ENCODE assay signal across 31 cellular contexts in genomic region chr19:50898018-50898417, GRCh38. TPM values are rescaled to one million over a fixed set of nuclear protein-coding genes. Genes with fewer than 3 reads are reported as not detected.
A peak's percentile ranks its signal among the peaks of the same experiment; 100 is the strongest.
DNase-seq lines count a peak whose midpoint lies in the region; ATAC-seq, FAIRE-seq and TF ChIP-seq lines count a peak whose summit lies in the region.
"Had no signal": no experiment of that assay in that cellular context is flagged by ENCODE, and none has a peak within 500 bp of the region (broad histone marks: within the 10 kb centered on the region; RNA-seq: fewer than 3 reads in every experiment).

No MANE protein-coding gene starts in this region.

- H3K27me3 ChIP-seq in HepG2 (ENCODE audit: control insufficient read depth in 1 of 2, insufficient read depth in 2 of 2, low read length in 2 of 2) = no peaks in the 10 kb centered on the region; a peak in 1 of 5 replicates
- no peaks in the 10 kb centered on the region for H3K27me3 ChIP-seq in right lobe of liver
- H3K27me3 ChIP-seq in thyroid gland = no peaks in the 10 kb centered on the region
- H3K27me3 ChIP-seq: BLaER1 had no signal

- no peaks in the 10 kb centered on the region for H3K79me2 ChIP-seq in HepG2 (ENCODE audit: insufficient read depth, low read length)

- no TSS peak for BruUV-seq in HepG2 (replicated peaks; lab: Mats Ljungman, UMichigan)

- intact Hi-C loops in HepG2 (cut with micrococcal nuclease; ENCODE audit: unreplicated experiment) = no loop called here
- intact Hi-C loops in right lobe of liver (cut with DNase I) = no loop called here
- intact Hi-C loops in thyroid gland (cut with DNase I) = no loop called here

- no peak overlapping the region for H3K9ac ChIP-seq in HepG2 (ENCODE audit: insufficient read depth, low read depth, low read length)
- H3K9ac ChIP-seq: BLaER1 had no signal

- no peaks in the 10 kb centered on the region for H3K9me3 Mint-ChIP-seq in IgD-negative memory B cell
- H3K9me3 Mint-ChIP-seq in memory B cell = peaks cover 4% of the 10 kb centered on the region

- H3K9me3 ChIP-seq in HepG2 (ENCODE audit: low read length) (no peaks in the 10 kb centered on the region), right lobe of liver (no peaks in the 10 kb centered on the region), thyroid gland (no peaks in the 10 kb centered on the region)
- H3K9me3 ChIP-seq: BLaER1 had no signal

- H3K27ac Mint-ChIP-seq in IgD-negative memory B cell (peak overlapping the region; percentile 9 to 94 (median 41)), memory B cell (peak overlapping the region; percentile 97)
- H3K27ac Mint-ChIP-seq: CD4-positive, alpha-beta memory T cell; GM23338; H9; T-cell had no signal

- 5% methylated on average over 4 of the region's 4 CpGs for WGBS in HepG2 (ENCODE audit: low lambda C conversion rate)
- WGBS in right lobe of liver (ENCODE audit: insufficient coverage, low coverage, low lambda C conversion rate, missing lambda C conversion rate) = 48% methylated on average over 4 of the region's 4 CpGs
- WGBS in thyroid gland, 2 donors = 86 to 92% methylated on average over 4 of the region's 4 CpGs

- H3K27ac ChIP-seq in HepG2 (ENCODE audit: extremely low read length, insufficient read depth, low read length) (no peak overlapping the region), right lobe of liver (no peak overlapping the region), thyroid gland (peak overlapping the region in 2 of 3 donors; percentile 86 to 98)
- H3K27ac ChIP-seq: RWPE1 had no signal

- H3K4me3 ChIP-seq in HepG2 (replicated peaks in 1 of 3; ENCODE audit: insufficient read depth in 1 of 3, low read depth in 2 of 3, low read length in 3 of 3) (no peak overlapping the region), right lobe of liver (no peak overlapping the region), thyroid gland (replicated peaks in 1 of 3) (no peak overlapping the region)
- H3K4me3 ChIP-seq: BLaER1, GM23338 had no signal

- H3K27me3 Mint-ChIP-seq in IgD-negative memory B cell (peaks cover 4% of the 10 kb centered on the region), memory B cell (no peaks in the 10 kb centered on the region)

- CTCF ChIA-PET in HepG2 (lab: Yijun Ruan, JAX; ENCODE audit: low intra/inter-chr PET ratio, low total read pairs) = no interaction called here

- TF ChIP-seq RAD21 in HepG2 (CRISPR knock-in tag; IDR thresholded peaks at IDR 0.05) = no peak

- H3K4me3 Mint-ChIP-seq in IgD-negative memory B cell (peak overlapping the region in 1 of 4 donors; percentile 30), memory B cell (no peak overlapping the region)
- H3K4me3 Mint-ChIP-seq: CD4-positive, alpha-beta memory T cell; GM23338; H9; T-cell had no signal

- H3K4me1 ChIP-seq in HepG2 (ENCODE audit: insufficient read depth, low read length) = no peaks in the 10 kb centered on the region
- no peaks in the 10 kb centered on the region for H3K4me1 ChIP-seq in right lobe of liver
- H3K4me1 ChIP-seq in thyroid gland = peaks cover 9 to 14% of the 10 kb centered on the region in 2 donors

- in situ Hi-C loops in HepG2 (cut with HindIII; ENCODE audit: extremely low pct_ligation_motif_present, low pct_unique_long_range_greater_than_20kb) = no loop called here

- H3K4me2 ChIP-seq in HepG2 (ENCODE audit: low read depth, low read length) = no peak overlapping the region
- H3K4me2 ChIP-seq: GM23338 had no signal

- TF ChIP-seq EP300 in HepG2 (IDR thresholded peaks at IDR 0.05; ENCODE audit: low read depth in 2 of 2, low read length in 2 of 2) (no peak), HepG2 (CRISPR knock-in tag; IDR thresholded peaks at IDR 0.05; ENCODE audit: borderline replicate concordance) (no peak)

- DNase-seq in HepG2 (ENCODE audit: low spot score) (no peak), right lobe of liver (no peak), memory B cell (ENCODE audit: low spot score in 2 of 2) (no peak), thyroid gland (no peak), NCI-H524 treated with DMSO at 0.1 percent for 48 hours (lab: John Stamatoyannopoulos, UW) (no peak), hepatic stellate cell (ENCODE audit: low spot score) (no peak)
- DNase-seq: 8988T; CD4-positive, alpha-beta memory T cell; COR-L47; H9; KBM-7; MV-4-11; NCI-H1105; NCI-H1436 treated with DMSO at 0.1 percent for 48 hours; NCI-H1930; NCI-H2107; NCI-H524; SHP77; T-cell had no signal

- H2AFZ ChIP-seq in HepG2 (ENCODE audit: low read length) = no peak overlapping the region
- H2AFZ ChIP-seq: GM23338 had no signal

- no peak for FAIRE-seq in HepG2 (lab: Jason Lieb, UNC)
- FAIRE-seq: G401.6 had no signal

- H3K4me1 Mint-ChIP-seq in IgD-negative memory B cell (peaks cover 10 to 20% (median 20%) of the 10 kb centered on the region in 3 donors), memory B cell (peaks cover 25% of the 10 kb centered on the region)
- H3K4me1 Mint-ChIP-seq: CD4-positive, alpha-beta memory T cell; GM23338; H9; T-cell had no signal

- ATAC-seq in HepG2 (no peak), right lobe of liver (no peak), memory B cell (ENCODE audit: low read depth) (no peak), HG02938 (IDR thresholded peaks at IDR 0.05; ENCODE audit: unreplicated experiment) (no peak)
- ATAC-seq: GM23338, Panc1, T-cell had no signal

- H3K36me3 Mint-ChIP-seq in IgD-negative memory B cell = peaks cover 3% of the 10 kb centered on the region
- peaks cover 3% of the 10 kb centered on the region for H3K36me3 Mint-ChIP-seq in memory B cell
- H3K36me3 Mint-ChIP-seq: CD4-positive, alpha-beta memory T cell; T-cell had no signal

- POLR2A ChIA-PET in HepG2 (lab: Yijun Ruan, JAX) = no interaction called here

- H3K36me3 ChIP-seq in HepG2 (replicated peaks in 1 of 2; ENCODE audit: control insufficient read depth in 1 of 2, insufficient read depth in 2 of 2, low read length in 2 of 2) = no peaks in the 10 kb centered on the region
- H3K36me3 ChIP-seq in right lobe of liver = no peaks in the 10 kb centered on the region
- H3K36me3 ChIP-seq in thyroid gland = no peaks in the 10 kb centered on the region
- H3K36me3 ChIP-seq: BLaER1 had no signal

- TF ChIP-seq POLR2A in HepG2 (IDR thresholded peaks at IDR 0.05; ENCODE audit: insufficient read depth in 1 of 2, low read depth in 2 of 2, low read length in 2 of 2) (no peak), right lobe of liver (IDR thresholded peaks at IDR 0.05) (no peak), thyroid gland (IDR thresholded peaks at IDR 0.05) (no peak)

- no peak for TF ChIP-seq CTCF in HepG2 (CRISPR knock-in tag; IDR thresholded peaks at IDR 0.05)
- TF ChIP-seq CTCF in right lobe of liver (IDR thresholded peaks at IDR 0.05) = no peak
- no peak for TF ChIP-seq CTCF in thyroid gland (IDR thresholded peaks at IDR 0.05)

- H4K20me1 ChIP-seq in HepG2 (ENCODE audit: insufficient read depth, low read length) = no peaks in the 10 kb centered on the region
- H4K20me1 ChIP-seq: BLaER1 had no signal

RNA-seq across cellular contexts. Expression of gene KLK4, which starts 13.2 kb away (rescaled TPM):
- not detected in 2 replicates for total RNA-seq in HepG2 (2016; rRNA removed; fragmentation: Illumina TruSeq; extraction: Trizol)
- total RNA-seq in HepG2 (2016; cell fraction: cytosol; rRNA removed; fragmentation: Illumina TruSeq; extraction: Trizol; ENCODE audit: low read depth) = not detected in 2 replicates
- not detected in 2 replicates for total RNA-seq in HepG2 (2016; cell fraction: insoluble cytoplasmic fraction; rRNA removed; fragmentation: Illumina TruSeq; extraction: Trizol)
- total RNA-seq in HepG2 (2016; cell fraction: membrane; rRNA removed; fragmentation: Illumina TruSeq; extraction: Trizol) = not detected in 2 replicates
- not detected in 2 replicates for total RNA-seq in HepG2 (2016; cell fraction: nucleus; rRNA removed; fragmentation: Illumina TruSeq; extraction: Trizol)
- polyA plus RNA-seq in HepG2 (2011; rRNA removed) = not detected in 2 replicates
- not detected in 2 replicates for polyA plus RNA-seq in HepG2 (2011; cell fraction: cytosol; rRNA removed)
- not detected in 2 replicates for polyA plus RNA-seq in HepG2 (2011; cell fraction: nucleus; rRNA removed)
- not detected in 2 replicates for polyA plus RNA-seq in HepG2 (2012)
- polyA plus RNA-seq in HepG2 (2016; cell fraction: cytosol; fragmentation: Illumina TruSeq; extraction: Trizol; ENCODE audit: low read depth) = not detected in 2 replicates
- polyA plus RNA-seq in HepG2 (2016; cell fraction: insoluble cytoplasmic fraction; fragmentation: Illumina TruSeq; extraction: Trizol; ENCODE audit: low read depth) = not detected in 2 replicates
- polyA plus RNA-seq in HepG2 (2016; cell fraction: membrane; fragmentation: Illumina TruSeq; extraction: Trizol; ENCODE audit: low read depth) = not detected in 2 replicates
- polyA plus RNA-seq in HepG2 (2016; cell fraction: nucleus; fragmentation: Illumina TruSeq; extraction: Trizol; ENCODE audit: insufficient read depth, low read depth) = not detected in 2 replicates
- polyA minus RNA-seq in HepG2 (2011; rRNA and poly(A)+ RNA removed; ENCODE audit: low replicate concordance) = not detected in 2 replicates
- polyA minus RNA-seq in HepG2 (2011; cell fraction: cytosol; rRNA and poly(A)+ RNA removed) = not detected in 2 replicates
- polyA minus RNA-seq in HepG2 (2011; cell fraction: nucleus; rRNA and poly(A)+ RNA removed) = not detected in 2 replicates
- total RNA-seq in right lobe of liver = not detected
- not detected for polyA plus RNA-seq in IgD-negative memory B cell
- 1 to 10 TPM in 3 of 4 donors, not detected in 1; 1.1 to 3.1 (median 1.9) TPM for total RNA-seq in thyroid gland
- total RNA-seq: CD4-positive, alpha-beta memory T cell; LHCN-M2; MCF 10A; OCI-LY7; SK-MEL-5; T-cell had no signal
- polyA plus RNA-seq: CD4-positive, alpha-beta memory T cell had no signal

RNA-seq across cellular contexts. Expression of gene KLK2, which starts 24.8 kb away (rescaled TPM):
- total RNA-seq in HepG2 (2016; rRNA removed; fragmentation: Illumina TruSeq; extraction: Trizol) (not detected in 2 replicates), right lobe of liver (not detected), thyroid gland (10 to 100 TPM in 1 of 4 donors, 1 to 10 TPM in 3; 2.8 to 11.0 (median 5.0) TPM)
- total RNA-seq in HepG2 (2016; cell fraction: cytosol; rRNA removed; fragmentation: Illumina TruSeq; extraction: Trizol; ENCODE audit: low read depth) = not detected in 2 replicates
- total RNA-seq in HepG2 (2016; cell fraction: insoluble cytoplasmic fraction; rRNA removed; fragmentation: Illumina TruSeq; extraction: Trizol) = not detected in 2 replicates
- total RNA-seq in HepG2 (2016; cell fraction: membrane; rRNA removed; fragmentation: Illumina TruSeq; extraction: Trizol) = not detected in 2 replicates
- total RNA-seq in HepG2 (2016; cell fraction: nucleus; rRNA removed; fragmentation: Illumina TruSeq; extraction: Trizol) = not detected in 2 replicates
- polyA plus RNA-seq in HepG2 (2011; rRNA removed) (0.11 TPM in 1 of 2 replicates, not detected in the other), IgD-negative memory B cell (not detected)
- polyA plus RNA-seq in HepG2 (2011; cell fraction: cytosol; rRNA removed) = not detected in 2 replicates
- 0.31 and 0.35 TPM in 2 replicates for polyA plus RNA-seq in HepG2 (2011; cell fraction: nucleus; rRNA removed)
- not detected in 2 replicates for polyA plus RNA-seq in HepG2 (2012)
- not detected in 2 replicates for polyA plus RNA-seq in HepG2 (2016; cell fraction: cytosol; fragmentation: Illumina TruSeq; extraction: Trizol; ENCODE audit: low read depth)
- not detected in 2 replicates for polyA plus RNA-seq in HepG2 (2016; cell fraction: insoluble cytoplasmic fraction; fragmentation: Illumina TruSeq; extraction: Trizol; ENCODE audit: low read depth)
- not detected in 2 replicates for polyA plus RNA-seq in HepG2 (2016; cell fraction: membrane; fragmentation: Illumina TruSeq; extraction: Trizol; ENCODE audit: low read depth)
- polyA plus RNA-seq in HepG2 (2016; cell fraction: nucleus; fragmentation: Illumina TruSeq; extraction: Trizol; ENCODE audit: insufficient read depth, low read depth) = not detected in 2 replicates
- not detected in 2 replicates for polyA minus RNA-seq in HepG2 (2011; rRNA and poly(A)+ RNA removed; ENCODE audit: low replicate concordance)
- not detected in 2 replicates for polyA minus RNA-seq in HepG2 (2011; cell fraction: cytosol; rRNA and poly(A)+ RNA removed)
- 0.37 and 0.64 TPM in 2 replicates for polyA minus RNA-seq in HepG2 (2011; cell fraction: nucleus; rRNA and poly(A)+ RNA removed)
- total RNA-seq: CD4-positive, alpha-beta memory T cell; H9; HT-29; LHCN-M2; MCF 10A; OCI-LY7; T-cell had no signal
- polyA plus RNA-seq: CD4-positive, alpha-beta memory T cell had no signal

RNA-seq across cellular contexts. Expression of gene KLK3, which starts 43.3 kb away (rescaled TPM):
- total RNA-seq in HepG2 (2016; rRNA removed; fragmentation: Illumina TruSeq; extraction: Trizol) = not detected in 2 replicates
- total RNA-seq in HepG2 (2016; cell fraction: cytosol; rRNA removed; fragmentation: Illumina TruSeq; extraction: Trizol; ENCODE audit: low read depth) = not detected in 2 replicates
- total RNA-seq in HepG2 (2016; cell fraction: insoluble cytoplasmic fraction; rRNA removed; fragmentation: Illumina TruSeq; extraction: Trizol) = not detected in 2 replicates
- total RNA-seq in HepG2 (2016; cell fraction: membrane; rRNA removed; fragmentation: Illumina TruSeq; extraction: Trizol) = not detected in 2 replicates
- not detected in 2 replicates for total RNA-seq in HepG2 (2016; cell fraction: nucleus; rRNA removed; fragmentation: Illumina TruSeq; extraction: Trizol)
- polyA plus RNA-seq in HepG2 (2011; rRNA removed) = not detected in 2 replicates
- not detected in 2 replicates for polyA plus RNA-seq in HepG2 (2011; cell fraction: cytosol; rRNA removed)
- not detected in 2 replicates for polyA plus RNA-seq in HepG2 (2011; cell fraction: nucleus; rRNA removed)
- not detected in 2 replicates for polyA plus RNA-seq in HepG2 (2012)
- polyA plus RNA-seq in HepG2 (2016; cell fraction: cytosol; fragmentation: Illumina TruSeq; extraction: Trizol; ENCODE audit: low read depth) = not detected in 2 replicates
- not detected in 2 replicates for polyA plus RNA-seq in HepG2 (2016; cell fraction: insoluble cytoplasmic fraction; fragmentation: Illumina TruSeq; extraction: Trizol; ENCODE audit: low read depth)
- not detected in 2 replicates for polyA plus RNA-seq in HepG2 (2016; cell fraction: membrane; fragmentation: Illumina TruSeq; extraction: Trizol; ENCODE audit: low read depth)
- polyA plus RNA-seq in HepG2 (2016; cell fraction: nucleus; fragmentation: Illumina TruSeq; extraction: Trizol; ENCODE audit: insufficient read depth, low read depth) = not detected in 2 replicates
- polyA minus RNA-seq in HepG2 (2011; rRNA and poly(A)+ RNA removed; ENCODE audit: low replicate concordance) = not detected in 2 replicates
- polyA minus RNA-seq in HepG2 (2011; cell fraction: cytosol; rRNA and poly(A)+ RNA removed) = not detected in 2 replicates
- polyA minus RNA-seq in HepG2 (2011; cell fraction: nucleus; rRNA and poly(A)+ RNA removed) = not detected in 2 replicates
- total RNA-seq in right lobe of liver = not detected
- not detected for polyA plus RNA-seq in IgD-negative memory B cell
- 1 to 10 TPM in 1 of 4 donors, under 1 TPM in 1, not detected in 2; 0.54 to 1.3 TPM for total RNA-seq in thyroid gland
- total RNA-seq: CD4-positive, alpha-beta memory T cell; GM23338; H9; HT-29; LHCN-M2; MCF 10A; OCI-LY7; SK-MEL-5; T-cell had no signal
- polyA plus RNA-seq: CD4-positive, alpha-beta memory T cell had no signal

RNA-seq across cellular contexts. Expression of gene KLK5, which starts 54.8 kb away (rescaled TPM):
- not detected in 2 replicates for total RNA-seq in HepG2 (2016; rRNA removed; fragmentation: Illumina TruSeq; extraction: Trizol)
- not detected in 2 replicates for total RNA-seq in HepG2 (2016; cell fraction: cytosol; rRNA removed; fragmentation: Illumina TruSeq; extraction: Trizol; ENCODE audit: low read depth)
- not detected in 2 replicates for total RNA-seq in HepG2 (2016; cell fraction: insoluble cytoplasmic fraction; rRNA removed; fragmentation: Illumina TruSeq; extraction: Trizol)
- total RNA-seq in HepG2 (2016; cell fraction: membrane; rRNA removed; fragmentation: Illumina TruSeq; extraction: Trizol) = not detected in 2 replicates
- not detected in 2 replicates for total RNA-seq in HepG2 (2016; cell fraction: nucleus; rRNA removed; fragmentation: Illumina TruSeq; extraction: Trizol)
- not detected in 2 replicates for polyA plus RNA-seq in HepG2 (2011; rRNA removed)
- not detected in 2 replicates for polyA plus RNA-seq in HepG2 (2011; cell fraction: cytosol; rRNA removed)
- polyA plus RNA-seq in HepG2 (2011; cell fraction: nucleus; rRNA removed) = not detected in 2 replicates
- not detected in 2 replicates for polyA plus RNA-seq in HepG2 (2012)
- not detected in 2 replicates for polyA plus RNA-seq in HepG2 (2016; cell fraction: cytosol; fragmentation: Illumina TruSeq; extraction: Trizol; ENCODE audit: low read depth)
- not detected in 2 replicates for polyA plus RNA-seq in HepG2 (2016; cell fraction: insoluble cytoplasmic fraction; fragmentation: Illumina TruSeq; extraction: Trizol; ENCODE audit: low read depth)
- polyA plus RNA-seq in HepG2 (2016; cell fraction: membrane; fragmentation: Illumina TruSeq; extraction: Trizol; ENCODE audit: low read depth) = not detected in 2 replicates
- polyA plus RNA-seq in HepG2 (2016; cell fraction: nucleus; fragmentation: Illumina TruSeq; extraction: Trizol; ENCODE audit: insufficient read depth, low read depth) = not detected in 2 replicates
- 0.23 TPM in 1 of 2 replicates, not detected in the other for polyA minus RNA-seq in HepG2 (2011; rRNA and poly(A)+ RNA removed; ENCODE audit: low replicate concordance)
- not detected in 2 replicates for polyA minus RNA-seq in HepG2 (2011; cell fraction: cytosol; rRNA and poly(A)+ RNA removed)
- not detected in 2 replicates for polyA minus RNA-seq in HepG2 (2011; cell fraction: nucleus; rRNA and poly(A)+ RNA removed)
- not detected for total RNA-seq in right lobe of liver
- not detected for polyA plus RNA-seq in IgD-negative memory B cell
- total RNA-seq in thyroid gland = under 1 TPM in 1 of 4 donors, not detected in 3; 0.44 TPM
- total RNA-seq: CD4-positive, alpha-beta memory T cell; H9; LHCN-M2; OCI-LY7; SK-MEL-5; T-cell had no signal
- polyA plus RNA-seq: CD4-positive, alpha-beta memory T cell; GM23338 had no signal

Comparison
In these comparisons a context has a peak if more than half of its experiments do, and no peak if none do; other contexts are left out.
1. H3K27ac ChIP-seq: peak in thyroid gland (2 of 3); none in HepG2 (single experiment) and right lobe of liver (0 of 3).